ENCODE assay signal across 18 cellular contexts in the genomic region with DNA sequence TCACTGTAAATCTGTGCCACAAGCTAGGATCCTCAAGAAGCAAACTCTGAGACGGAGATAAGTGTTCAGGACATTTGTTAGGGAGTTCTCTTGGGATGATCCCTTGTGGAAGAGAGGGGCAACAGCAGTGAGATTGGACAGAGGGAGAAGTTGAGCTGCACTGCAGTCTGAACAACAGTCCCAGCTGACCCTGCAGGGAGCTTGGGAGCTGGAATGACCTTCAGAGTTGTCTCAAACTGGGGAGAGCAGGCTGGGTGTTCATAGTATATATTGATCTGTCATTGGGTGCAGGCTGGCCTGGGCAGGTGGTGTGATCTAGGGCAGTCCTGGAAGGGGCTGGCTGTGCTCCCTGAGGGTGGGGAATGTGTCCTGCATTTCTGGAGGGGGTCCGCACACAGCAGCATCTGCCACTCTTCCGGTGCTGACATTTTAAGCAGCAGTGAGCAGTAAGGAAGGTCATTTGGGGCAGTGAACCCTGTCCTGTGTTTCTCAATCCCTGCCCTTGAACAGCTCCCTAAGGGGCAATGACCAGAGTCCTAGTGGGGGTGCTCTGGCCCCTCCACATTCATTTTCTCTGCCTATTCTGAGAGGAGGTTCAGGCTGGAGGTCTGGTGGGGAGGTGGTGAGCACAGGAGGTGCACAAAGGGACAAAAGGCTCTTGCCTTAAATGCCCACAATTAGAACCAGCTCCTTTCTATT.
"Had no signal": no experiment of that assay in that cellular context is flagged by ENCODE, and none has a peak within 500 bp of the region (broad histone marks: within the 10 kb centered on the region; RNA-seq: fewer than 3 reads in every experiment).

No MANE protein-coding gene starts in this region.

- H3K27ac ChIP-seq: ascending aorta, sigmoid colon, thoracic aorta had no signal

- H3K27me3 ChIP-seq: ascending aorta, ovary, sigmoid colon had no signal

- ATAC-seq: activated CD4-positive, alpha-beta T cell treated with anti-CD3 and anti-CD28 coated beads for 36 hours; left lobe of liver; stimulated activated naive B cell treated with anti-CD40 and anti-IgM and Interleukin-4, amounts not matched to agents 10 μg/mL and 1 μg/mL and 100 μg/mL, for 72 hours; T-helper 17 cell had no signal

- H3K27ac Mint-ChIP-seq: activated CD4-positive, alpha-beta T cell treated with anti-CD3 and anti-CD28 coated beads for 36 hours; activated naive CD4-positive, alpha-beta T cell treated with anti-CD3 and anti-CD28 coated beads, Interleukin-2, amount 50 U/mL, for 24 hours; dendritic cell treated with granulocyte-macrophage colony-stimulating factor and Interleukin-4, amounts not matched to agents 40 ng/mL and 50 ng/mL, for 4 days; stimulated activated naive B cell treated with anti-CD40 and anti-IgM and Interleukin-4, amounts not matched to agents 10 μg/mL and 1 μg/mL and 100 μg/mL, for 72 hours; T-helper 17 cell had no signal

- H3K9me3 ChIP-seq: ascending aorta, ovary, sigmoid colon, thoracic aorta had no signal

- H3K4me3 Mint-ChIP-seq: activated CD4-positive, alpha-beta T cell treated with anti-CD3 and anti-CD28 coated beads for 36 hours; activated naive CD4-positive, alpha-beta T cell treated with anti-CD3 and anti-CD28 coated beads, Interleukin-2, amount 50 U/mL, for 24 hours; dendritic cell treated with granulocyte-macrophage colony-stimulating factor and Interleukin-4, amounts not matched to agents 40 ng/mL and 50 ng/mL, for 4 days; neural crest cell; stimulated activated naive B cell treated with anti-CD40 and anti-IgM and Interleukin-4, amounts not matched to agents 10 μg/mL and 1 μg/mL and 100 μg/mL, for 72 hours; T-helper 17 cell had no signal

- H3K4me3 ChIP-seq: ascending aorta, ovary, sigmoid colon, thoracic aorta had no signal

- H3K4me1 Mint-ChIP-seq: activated CD4-positive, alpha-beta T cell treated with anti-CD3 and anti-CD28 coated beads for 36 hours; activated naive CD4-positive, alpha-beta T cell treated with anti-CD3 and anti-CD28 coated beads, Interleukin-2, amount 50 U/mL, for 24 hours had no signal

- DNase-seq: activated CD4-positive, alpha-beta T cell treated with anti-CD3 and anti-CD28 coated beads for 36 hours; activated CD4-positive, alpha-beta T cell treated with anti-CD3 and anti-CD28 coated beads, Interleukin-2, amount 50 U/mL, for 48 hours; activated gamma-delta T cell; effector CD8-positive, alpha-beta T cell; foreskin fibroblast; hypothalamus; kidney; ovary; sigmoid colon; stimulated activated CD4-positive, alpha-beta T cell treated with anti-CD3 and anti-CD28 coated beads, Interleukin-4, amount 100 ng/mL, for 4 hours; stimulated activated naive B cell treated with anti-CD40 and anti-IgM and Interleukin-4, amounts not matched to agents 10 μg/mL and 1 μg/mL and 100 μg/mL, for 72 hours; T-helper 17 cell had no signal

- H3K4me1 ChIP-seq: ascending aorta, sigmoid colon had no signal

- H3K9me3 Mint-ChIP-seq: activated naive CD4-positive, alpha-beta T cell treated with anti-CD3 and anti-CD28 coated beads, Interleukin-2, amount 50 U/mL, for 24 hours; dendritic cell treated with granulocyte-macrophage colony-stimulating factor and Interleukin-4, amounts not matched to agents 40 ng/mL and 50 ng/mL, for 4 days; neural crest cell; stimulated activated naive B cell treated with anti-CD40 and anti-IgM and Interleukin-4, amounts not matched to agents 10 μg/mL and 1 μg/mL and 100 μg/mL, for 72 hours had no signal

- H3K27me3 Mint-ChIP-seq: activated naive CD4-positive, alpha-beta T cell treated with anti-CD3 and anti-CD28 coated beads, Interleukin-2, amount 50 U/mL, for 24 hours had no signal

- H3K36me3 Mint-ChIP-seq: activated naive CD4-positive, alpha-beta T cell treated with anti-CD3 and anti-CD28 coated beads, Interleukin-2, amount 50 U/mL, for 24 hours; stimulated activated naive B cell treated with anti-CD40 and anti-IgM and Interleukin-4, amounts not matched to agents 10 μg/mL and 1 μg/mL and 100 μg/mL, for 72 hours had no signal

- H3K36me3 ChIP-seq: ascending aorta, ovary, sigmoid colon, thoracic aorta had no signal
